ENCODE assay signal across 15 cellular contexts in the genomic region with DNA sequence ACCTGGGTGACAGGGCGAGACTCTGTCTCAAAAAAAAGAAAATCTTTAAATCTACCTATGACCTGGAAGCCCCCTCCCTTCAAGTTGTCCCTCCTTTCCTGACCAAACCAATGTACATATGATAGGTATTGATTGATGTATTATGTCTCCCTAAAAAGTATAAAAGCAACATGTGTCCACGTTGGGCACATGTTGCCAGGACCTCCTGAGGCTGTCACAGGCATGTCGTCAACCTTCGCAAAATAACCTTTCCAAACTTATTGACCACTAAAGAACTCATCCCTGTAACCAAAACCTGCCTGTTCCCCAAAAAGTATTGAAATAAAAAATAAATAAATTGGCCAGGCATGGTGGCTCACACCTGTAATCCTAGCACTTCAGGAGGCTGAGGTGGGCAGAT. TPM values are rescaled to one million over a fixed set of nuclear protein-coding genes. Genes with fewer than 3 reads are reported as not detected.
DNase-seq lines count a peak whose midpoint lies in the region; ATAC-seq lines count a peak whose summit lies in the region.
"Had no signal": no experiment of that assay in that cellular context is flagged by ENCODE, and none has a peak within 500 bp of the region (broad histone marks: within the 10 kb centered on the region; RNA-seq: fewer than 3 reads in every experiment).

No MANE protein-coding gene starts in this region.

- H3K36me3 Mint-ChIP-seq in activated CD4-positive, alpha-beta memory T cell treated with anti-CD3 and anti-CD28 coated beads, Interleukin-2, amount 10 ng/mL, durations not matched to agents 7 days and 5 days (ENCODE audit: low read depth) = peaks cover 23% of the 10 kb centered on the region
- H3K36me3 Mint-ChIP-seq in activated CD4-positive, alpha-beta memory T cell treated with anti-CD3 and anti-CD28 coated beads for 36 hours = peaks cover 14% of the 10 kb centered on the region
- peaks cover 4% of the 10 kb centered on the region for H3K36me3 Mint-ChIP-seq in CD4-positive, CD25-positive, alpha-beta regulatory T cell
- H3K36me3 Mint-ChIP-seq in T-cell = no peaks in the 10 kb centered on the region
- H3K36me3 Mint-ChIP-seq in activated T-helper 17 cell treated with anti-CD3 and anti-CD28 coated beads, Interleukin-2, amount 50 U/mL, for 72 hours (ENCODE audit: low read depth) = peaks cover 23% of the 10 kb centered on the region

- H3K4me3 Mint-ChIP-seq in activated CD4-positive, alpha-beta memory T cell treated with anti-CD3 and anti-CD28 coated beads, Interleukin-2, amount 10 ng/mL, durations not matched to agents 7 days and 5 days = no peak overlapping the region
- H3K4me3 Mint-ChIP-seq in activated CD4-positive, alpha-beta memory T cell treated with anti-CD3 and anti-CD28 coated beads for 36 hours = no peak overlapping the region
- no peak overlapping the region for H3K4me3 Mint-ChIP-seq in CD4-positive, CD25-positive, alpha-beta regulatory T cell
- H3K4me3 Mint-ChIP-seq in T-cell = no peak overlapping the region
- H3K4me3 Mint-ChIP-seq in activated T-helper 17 cell treated with anti-CD3 and anti-CD28 coated beads, Interleukin-2, amount 50 U/mL, for 72 hours = no peak overlapping the region

- peak overlapping the region; percentile 94 for H3K27ac Mint-ChIP-seq in activated CD4-positive, alpha-beta memory T cell treated with anti-CD3 and anti-CD28 coated beads, Interleukin-2, amount 10 ng/mL, durations not matched to agents 7 days and 5 days
- H3K27ac Mint-ChIP-seq in activated CD4-positive, alpha-beta memory T cell treated with anti-CD3 and anti-CD28 coated beads for 36 hours = no peak overlapping the region
- peak overlapping the region in 2 of 3 donors; percentile 11 to 88 for H3K27ac Mint-ChIP-seq in CD4-positive, CD25-positive, alpha-beta regulatory T cell
- peak overlapping the region; percentile 31 to 97 for H3K27ac Mint-ChIP-seq in T-cell
- H3K27ac Mint-ChIP-seq in activated T-helper 17 cell treated with anti-CD3 and anti-CD28 coated beads, Interleukin-2, amount 50 U/mL, for 72 hours = peak overlapping the region; percentile 87

- no peaks in the 10 kb centered on the region for H3K9me3 ChIP-seq in CD4-positive, CD25-positive, alpha-beta regulatory T cell (ENCODE audit: control insufficient read depth in 2 of 2, low read length in 2 of 2)
- H3K9me3 ChIP-seq: BLaER1 had no signal

- H3K27ac ChIP-seq in CD4-positive, CD25-positive, alpha-beta regulatory T cell (ENCODE audit: insufficient read depth, low read length, poor library complexity, severe bottlenecking) = no peak overlapping the region
- H3K27ac ChIP-seq: BLaER1, GM23248 had no signal

- H3K4me1 Mint-ChIP-seq in activated CD4-positive, alpha-beta memory T cell treated with anti-CD3 and anti-CD28 coated beads, Interleukin-2, amount 10 ng/mL, durations not matched to agents 7 days and 5 days = peaks cover 45% of the 10 kb centered on the region
- H3K4me1 Mint-ChIP-seq in activated CD4-positive, alpha-beta memory T cell treated with anti-CD3 and anti-CD28 coated beads for 36 hours (ENCODE audit: low read depth) = peaks cover 26% of the 10 kb centered on the region
- peaks cover 0 to 39% (median 12%) of the 10 kb centered on the region in 4 donors for H3K4me1 Mint-ChIP-seq in CD4-positive, CD25-positive, alpha-beta regulatory T cell
- H3K4me1 Mint-ChIP-seq in T-cell = peaks cover 22 to 43% (median 33%) of the 10 kb centered on the region in 3 donors
- H3K4me1 Mint-ChIP-seq in activated T-helper 17 cell treated with anti-CD3 and anti-CD28 coated beads, Interleukin-2, amount 50 U/mL, for 72 hours = peaks cover 4% of the 10 kb centered on the region

- CTCF ChIA-PET in activated CD4-positive, alpha-beta memory T cell treated with anti-CD3 and anti-CD28 coated beads, Interleukin-2, amount 10 ng/mL, durations not matched to agents 7 days and 5 days (lab: Charles Lee) = no interaction called here
- CTCF ChIA-PET in activated CD4-positive, alpha-beta memory T cell treated with anti-CD3 and anti-CD28 coated beads for 36 hours (lab: Charles Lee) = no interaction called here
- CTCF ChIA-PET in T-cell (lab: Charles Lee) = no interaction called here

- POLR2A ChIA-PET in activated CD4-positive, alpha-beta memory T cell treated with anti-CD3 and anti-CD28 coated beads, Interleukin-2, amount 10 ng/mL, durations not matched to agents 7 days and 5 days (lab: Charles Lee) = interaction anchor here (0.8 to 2.1 kb wide), 5 partner anchors 9 to 149 kb away, joined by 3 to 9 read pairs (median 4); a partner anchor contains a TSS
- POLR2A ChIA-PET in activated CD4-positive, alpha-beta memory T cell treated with anti-CD3 and anti-CD28 coated beads for 36 hours (lab: Charles Lee) = no interaction called here
- POLR2A ChIA-PET in T-cell (lab: Charles Lee) = no interaction called here

- no peaks in the 10 kb centered on the region for H3K36me3 ChIP-seq in CD4-positive, CD25-positive, alpha-beta regulatory T cell (ENCODE audit: control insufficient read depth, insufficient read depth, low read length)

- no peaks in the 10 kb centered on the region for H3K27me3 Mint-ChIP-seq in activated CD4-positive, alpha-beta memory T cell treated with anti-CD3 and anti-CD28 coated beads, Interleukin-2, amount 10 ng/mL, durations not matched to agents 7 days and 5 days
- no peaks in the 10 kb centered on the region for H3K27me3 Mint-ChIP-seq in activated CD4-positive, alpha-beta memory T cell treated with anti-CD3 and anti-CD28 coated beads for 36 hours
- H3K27me3 Mint-ChIP-seq in CD4-positive, CD25-positive, alpha-beta regulatory T cell = no peaks in the 10 kb centered on the region
- H3K27me3 Mint-ChIP-seq in T-cell = no peaks in the 10 kb centered on the region
- H3K27me3 Mint-ChIP-seq in activated T-helper 17 cell treated with anti-CD3 and anti-CD28 coated beads, Interleukin-2, amount 50 U/mL, for 72 hours = no peaks in the 10 kb centered on the region

- no peak for ATAC-seq in CD4-positive, CD25-positive, alpha-beta regulatory T cell (ENCODE audit: low read depth in 2 of 2)
- no peak for ATAC-seq in T-cell (replicated peaks in 1 of 4)
- ATAC-seq in activated T-helper 17 cell treated with anti-CD3 and anti-CD28 coated beads, Interleukin-2, amount 50 U/mL, for 72 hours (replicated peaks) = no peak
- no peak for ATAC-seq in HG03039 (IDR thresholded peaks at IDR 0.05; ENCODE audit: unreplicated experiment)
- ATAC-seq: HCT116, HepG2 had no signal

- intact Hi-C loops in activated CD4-positive, alpha-beta memory T cell treated with anti-CD3 and anti-CD28 coated beads for 36 hours (cut with micrococcal nuclease) = no loop called here

- H3K4me1 ChIP-seq in CD4-positive, CD25-positive, alpha-beta regulatory T cell (ENCODE audit: control insufficient read depth, insufficient read depth, low read length, poor library complexity, severe bottlenecking) = peaks cover 27% of the 10 kb centered on the region

- H3K9me3 Mint-ChIP-seq in activated CD4-positive, alpha-beta memory T cell treated with anti-CD3 and anti-CD28 coated beads, Interleukin-2, amount 10 ng/mL, durations not matched to agents 7 days and 5 days = no peaks in the 10 kb centered on the region
- H3K9me3 Mint-ChIP-seq in activated CD4-positive, alpha-beta memory T cell treated with anti-CD3 and anti-CD28 coated beads for 36 hours = no peaks in the 10 kb centered on the region
- H3K9me3 Mint-ChIP-seq in CD4-positive, CD25-positive, alpha-beta regulatory T cell = peaks cover 0 to 2% (median 0%) of the 10 kb centered on the region in 7 donors
- no peaks in the 10 kb centered on the region for H3K9me3 Mint-ChIP-seq in T-cell
- H3K9me3 Mint-ChIP-seq in activated T-helper 17 cell treated with anti-CD3 and anti-CD28 coated beads, Interleukin-2, amount 50 U/mL, for 72 hours = no peaks in the 10 kb centered on the region

- H3K27me3 ChIP-seq in CD4-positive, CD25-positive, alpha-beta regulatory T cell (ENCODE audit: control insufficient read depth, insufficient read depth, low read length) = no peaks in the 10 kb centered on the region
- H3K27me3 ChIP-seq: BLaER1 had no signal

- DNase-seq in activated CD4-positive, alpha-beta memory T cell treated with anti-CD3 and anti-CD28 coated beads, Interleukin-2, amount 10 ng/mL, durations not matched to agents 7 days and 5 days = no peak
- DNase-seq in activated CD4-positive, alpha-beta memory T cell treated with anti-CD3 and anti-CD28 coated beads for 36 hours = no peak
- no peak for DNase-seq in CD4-positive, CD25-positive, alpha-beta regulatory T cell
- DNase-seq in T-cell (no peak), NCI-H1694 treated with DMSO at 0.1 percent for 48 hours (lab: John Stamatoyannopoulos, UW) (no peak)
- DNase-seq: 8988T, AML-193, DMS79, GM23248 had no signal

- H3K4me3 ChIP-seq in CD4-positive, CD25-positive, alpha-beta regulatory T cell (ENCODE audit: low read depth, low read length) = no peak overlapping the region
- H3K4me3 ChIP-seq: BLaER1, GM23248 had no signal

RNA-seq across cellular contexts. Expression of a gene that starts 4.4 kb away (rescaled TPM):
- 10 to 100 TPM; 59.3 TPM for total RNA-seq in activated CD4-positive, alpha-beta memory T cell treated with anti-CD3 and anti-CD28 coated beads, Interleukin-2, amount 10 ng/mL, durations not matched to agents 7 days and 5 days
- total RNA-seq in activated CD4-positive, alpha-beta memory T cell treated with anti-CD3 and anti-CD28 coated beads for 36 hours = 10 to 100 TPM; 49.6 to 57.7 TPM
- 37.7 TPM for total RNA-seq in CD4-positive, CD25-positive, alpha-beta regulatory T cell
- 100 to 1,000 TPM in 1 of 4 donors, 10 to 100 TPM in 3; 78.4 to 108 (median 84.2) TPM for polyA plus RNA-seq in CD4-positive, CD25-positive, alpha-beta regulatory T cell
- total RNA-seq in T-cell = 10 to 100 TPM; 34.1 to 93.3 (median 68.1) TPM
- total RNA-seq in activated T-helper 17 cell treated with anti-CD3 and anti-CD28 coated beads, Interleukin-2, amount 50 U/mL, for 72 hours = 10 to 100 TPM; 18.4 to 40.3 TPM

RNA-seq across cellular contexts. Expression of a gene that starts 4.5 kb away (rescaled TPM):
- total RNA-seq in activated CD4-positive, alpha-beta memory T cell treated with anti-CD3 and anti-CD28 coated beads, Interleukin-2, amount 10 ng/mL, durations not matched to agents 7 days and 5 days = 10 to 100 TPM; 28.8 to 33.3 TPM
- total RNA-seq in activated CD4-positive, alpha-beta memory T cell treated with anti-CD3 and anti-CD28 coated beads for 36 hours = 10 to 100 TPM; 34.0 to 36.8 TPM
- 30.4 TPM for total RNA-seq in CD4-positive, CD25-positive, alpha-beta regulatory T cell
- 10 to 100 TPM; 10.2 to 14.3 (median 12.0) TPM for polyA plus RNA-seq in CD4-positive, CD25-positive, alpha-beta regulatory T cell
- total RNA-seq in T-cell = 10 to 100 TPM; 15.9 to 33.9 (median 30.0) TPM
- total RNA-seq in activated T-helper 17 cell treated with anti-CD3 and anti-CD28 coated beads, Interleukin-2, amount 50 U/mL, for 72 hours = 10 to 100 TPM; 29.6 to 48.6 TPM

RNA-seq across cellular contexts. Expression of a gene that starts 5.7 kb away (rescaled TPM):
- 10 to 100 TPM; 10.0 to 10.9 TPM for total RNA-seq in activated CD4-positive, alpha-beta memory T cell treated with anti-CD3 and anti-CD28 coated beads, Interleukin-2, amount 10 ng/mL, durations not matched to agents 7 days and 5 days
- 1 to 10 TPM; 1.1 to 1.5 TPM for total RNA-seq in activated CD4-positive, alpha-beta memory T cell treated with anti-CD3 and anti-CD28 coated beads for 36 hours
- 0.67 TPM for total RNA-seq in CD4-positive, CD25-positive, alpha-beta regulatory T cell
- polyA plus RNA-seq in CD4-positive, CD25-positive, alpha-beta regulatory T cell = 1 to 10 TPM in 2 of 4 donors, under 1 TPM in 1, not detected in 1; 0.94 to 1.4 (median 1.1) TPM
- 1 to 10 TPM in 4 of 5 donors, under 1 TPM in 1; 0.33 to 4.6 (median 1.8) TPM for total RNA-seq in T-cell
- 1 to 10 TPM in 1 of 2 donors, under 1 TPM in 1; 0.89 to 1.6 TPM for total RNA-seq in activated T-helper 17 cell treated with anti-CD3 and anti-CD28 coated beads, Interleukin-2, amount 50 U/mL, for 72 hours
- total RNA-seq: G401, GM23248 had no signal
- polyA plus RNA-seq: GM23248 had no signal

RNA-seq across cellular contexts. Expression of a gene that starts 21.6 kb away (rescaled TPM):
- total RNA-seq in activated CD4-positive, alpha-beta memory T cell treated with anti-CD3 and anti-CD28 coated beads, Interleukin-2, amount 10 ng/mL, durations not matched to agents 7 days and 5 days = 10 to 100 TPM; 17.5 to 17.8 TPM
- total RNA-seq in activated CD4-positive, alpha-beta memory T cell treated with anti-CD3 and anti-CD28 coated beads for 36 hours = 10 to 100 TPM; 15.1 to 17.1 TPM
- total RNA-seq in CD4-positive, CD25-positive, alpha-beta regulatory T cell = 34.7 TPM
- 10 to 100 TPM; 24.7 to 27.7 (median 26.3) TPM for polyA plus RNA-seq in CD4-positive, CD25-positive, alpha-beta regulatory T cell
- 10 to 100 TPM; 30.9 to 51.0 (median 39.3) TPM for total RNA-seq in T-cell
- total RNA-seq in activated T-helper 17 cell treated with anti-CD3 and anti-CD28 coated beads, Interleukin-2, amount 50 U/mL, for 72 hours = 10 to 100 TPM; 12.6 to 20.9 TPM

RNA-seq across cellular contexts. Expression of a gene that starts 21.8 kb away (rescaled TPM):
- total RNA-seq in activated CD4-positive, alpha-beta memory T cell treated with anti-CD3 and anti-CD28 coated beads, Interleukin-2, amount 10 ng/mL, durations not matched to agents 7 days and 5 days = 100 to 1,000 TPM; 122 to 130 TPM
- 100 to 1,000 TPM in 1 of 2 experiments, 10 to 100 TPM in 1; 96.9 to 111 TPM for total RNA-seq in activated CD4-positive, alpha-beta memory T cell treated with anti-CD3 and anti-CD28 coated beads for 36 hours
- 148 TPM for total RNA-seq in CD4-positive, CD25-positive, alpha-beta regulatory T cell
- polyA plus RNA-seq in CD4-positive, CD25-positive, alpha-beta regulatory T cell = 10 to 100 TPM; 23.4 to 30.5 (median 27.7) TPM
- 100 to 1,000 TPM; 114 to 205 (median 181) TPM for total RNA-seq in T-cell
- 100 to 1,000 TPM; 118 to 130 TPM for total RNA-seq in activated T-helper 17 cell treated with anti-CD3 and anti-CD28 coated beads, Interleukin-2, amount 50 U/mL, for 72 hours
